ENCODE assay signal across 29 cellular contexts in the genomic region with DNA sequence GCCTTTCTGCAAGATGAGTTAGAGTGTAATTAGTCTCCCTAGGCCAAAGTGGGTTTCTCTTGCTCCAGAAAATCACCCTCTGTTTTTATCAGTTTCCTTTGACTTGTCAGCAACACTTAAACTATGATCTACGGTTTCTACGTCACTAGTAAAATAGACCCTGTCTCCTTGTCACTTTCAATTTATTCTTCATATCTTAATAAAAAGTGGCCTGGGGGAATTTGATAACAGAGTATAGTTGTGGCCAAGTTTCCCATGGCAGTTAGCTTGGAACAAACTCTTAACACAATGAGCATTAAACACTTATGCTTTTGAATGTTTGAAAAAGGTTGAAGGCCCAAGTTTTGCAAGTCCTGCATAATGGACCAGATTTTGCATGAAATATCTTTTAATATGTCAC.
"Had no signal": no experiment of that assay in that cellular context is flagged by ENCODE, and none has a peak within 500 bp of the region (broad histone marks: within the 10 kb centered on the region; RNA-seq: fewer than 3 reads in every experiment).

No MANE protein-coding gene starts in this region.

- H3K4me1 ChIP-seq: neural progenitor cell, parathyroid adenoma, psoas muscle, right lobe of liver, transverse colon, vagina had no signal

- FAIRE-seq: islet of Langerhans had no signal

- H3K4me3 ChIP-seq: left lung, lower lobe of right lung, neural progenitor cell, psoas muscle, right lobe of liver, smooth muscle cell, thyroid gland, transverse colon, upper lobe of left lung, vagina had no signal

- DNase-seq: hypothalamus; immature natural killer cell; kidney; left colon; left lung; lower lobe of right lung; mammary epithelial cell; mesenchymal stem cell; naive B cell; occipital lobe; psoas muscle; right lobe of liver; stimulated activated CD4-positive, alpha-beta T cell treated with anti-CD3 and anti-CD28 coated beads, Interleukin-1b, Interleukin-23, amount 100 ng/mL, for 48 hours; stimulated activated CD4-positive, alpha-beta T cell treated with anti-CD3 and anti-CD28 coated beads, Interleukin-2, amount 100 ng/mL, for 48 hours; stimulated activated CD4-positive, alpha-beta T cell treated with anti-CD3 and anti-CD28 coated beads, Interleukin-4, amount 100 ng/mL, for 4 hours; stimulated activated CD8-positive, alpha-beta memory T cell treated with anti-CD3 and anti-CD28 coated beads, Interleukin-4, amount 100 ng/mL, for 48 hours; stimulated activated naive CD4-positive, alpha-beta T cell treated with Interleukin-2 at 50 U/mL for 16 hours; stimulated activated naive CD8-positive, alpha-beta T cell treated with anti-CD3 and anti-CD28 coated beads, Interleukin-15, amount 100 ng/mL, for 72 hours; substantia nigra; thyroid gland; transverse colon; upper lobe of left lung had no signal

- H3K27me3 ChIP-seq: left lung, neural progenitor cell, neutrophil, right lobe of liver, thyroid gland, transverse colon, upper lobe of left lung, vagina had no signal

- H3K4me2 ChIP-seq: neural progenitor cell, smooth muscle cell had no signal

- H3K9me3 ChIP-seq: left lung, lower lobe of right lung, neutrophil, psoas muscle, right lobe of liver, thyroid gland, transverse colon, upper lobe of left lung, vagina had no signal

- H3K36me3 ChIP-seq: left lung, neural progenitor cell, neutrophil, thyroid gland, transverse colon, vagina had no signal

- ATAC-seq: left colon; left lung; lower lobe of right lung; psoas muscle; right lobe of liver; stimulated activated memory B cell treated with anti-CD40 and anti-IgM and Interleukin-4, amounts not matched to agents 10 μg/mL and 1 μg/mL and 100 μg/mL, for 72 hours; stimulated activated naive CD8-positive, alpha-beta T cell treated with anti-CD3 and anti-CD28 coated beads, Interleukin-15, amount 100 ng/mL, for 72 hours had no signal

- H3K27ac ChIP-seq: left lung, lower lobe of right lung, neural progenitor cell, neutrophil, parathyroid adenoma, psoas muscle, right lobe of liver, thyroid gland, transverse colon, upper lobe of left lung, vagina had no signal
